ENCODE assay signal across 24 cellular contexts in genomic region chr2:1618974-1619373, GRCh38.
"Had no signal": no experiment of that assay in that cellular context is flagged by ENCODE, and none has a peak within 500 bp of the region (broad histone marks: within the 10 kb centered on the region; RNA-seq: fewer than 3 reads in every experiment).

No MANE protein-coding gene starts in this region.

- DNase-seq: activated CD4-positive, alpha-beta T cell treated with anti-CD3 and anti-CD28 coated beads for 36 hours; activated CD4-positive, CD25-positive, alpha-beta regulatory T cell; activated effector memory CD4-positive, alpha-beta T cell treated with Interleukin-2 at 50 U/mL for 16 hours; activated naive CD4-positive, alpha-beta T cell treated with anti-CD3 and anti-CD28 coated beads for 36 hours; activated naive CD8-positive, alpha-beta T cell treated with anti-CD3 and anti-CD28 coated beads for 36 hours; activated T-cell treated with anti-CD3 and anti-CD28 coated beads for 4 hours; adrenal gland; islet precursor cell; mammary epithelial cell; naive thymus-derived CD4-positive, alpha-beta T cell; pancreas; psoas muscle; stimulated activated CD4-positive, alpha-beta T cell treated with anti-CD3 and anti-CD28 coated beads, Interleukin-1b, Interleukin-23, amount 100 ng/mL, for 48 hours; stimulated activated naive B cell treated with anti-CD40 and anti-IgM and Interleukin-4, amounts not matched to agents 10 μg/mL and 1 μg/mL and 100 μg/mL, for 72 hours; stomach; T-helper 2 cell had no signal

- H3K27ac ChIP-seq: adrenal gland, ascending aorta, cardiac muscle cell, gastroesophageal sphincter, hepatocyte, pancreas, psoas muscle, right atrium auricular region, stomach, tibial artery had no signal

- H3K36me3 ChIP-seq: adrenal gland, ascending aorta, cardiac muscle cell, gastroesophageal sphincter, pancreas, right atrium auricular region, stomach, tibial artery had no signal

- H2AFZ ChIP-seq: hepatocyte had no signal

- FAIRE-seq: endothelial cell of umbilical vein, pancreas had no signal

- H3K4me1 ChIP-seq: adrenal gland, ascending aorta, gastroesophageal sphincter, pancreas, psoas muscle, stomach, tibial artery had no signal

- H3K4me3 ChIP-seq: adrenal gland, ascending aorta, cardiac muscle cell, gastroesophageal sphincter, hepatocyte, pancreas, psoas muscle, right atrium auricular region, smooth muscle cell, stomach, tibial artery had no signal

- H3K4me2 ChIP-seq: hepatocyte, smooth muscle cell had no signal

- H3K79me2 ChIP-seq: hepatocyte had no signal

- ATAC-seq: activated CD4-positive, alpha-beta T cell treated with anti-CD3 and anti-CD28 coated beads for 36 hours; gastroesophageal sphincter; naive thymus-derived CD4-positive, alpha-beta T cell; psoas muscle; stimulated activated naive B cell treated with anti-CD40 and anti-IgM and Interleukin-4, amounts not matched to agents 10 μg/mL and 1 μg/mL and 100 μg/mL, for 72 hours had no signal

- H3K27me3 ChIP-seq: adrenal gland, ascending aorta, cardiac muscle cell, hepatocyte, pancreas, right atrium auricular region, tibial artery had no signal

- H3K9me3 ChIP-seq: adrenal gland, ascending aorta, gastroesophageal sphincter, pancreas, psoas muscle, right atrium auricular region, stomach, tibial artery had no signal
